2 cellular contexts compared by ENCODE assay signal in genomic region chr22:38921126-38921525, GRCh38.
TF ChIP-seq lines count a peak whose summit lies in the region.

No MANE protein-coding gene starts in this region.

TF ChIP-seq in HEK293, 187 proteins besides CTCF, POLR2A, EP300 and RAD21:
- peak; percentile 92 for TF ChIP-seq SCRT1 (tag by site-specific recombination; IDR thresholded peaks at IDR 0.05; ENCODE audit: borderline replicate concordance)
- peak; percentile 97 for TF ChIP-seq SCRT2 (tag by site-specific recombination; IDR thresholded peaks at IDR 0.05)
- no peak for TF ChIP-seq ZNF155 (tag by site-specific recombination; IDR thresholded peaks at IDR 0.05)

TF ChIP-seq in HepG2, 621 proteins besides CTCF, POLR2A, EP300 and RAD21:
- 0 out of 2 replicates have a peak, but pooled peaks have one; percentile 21 for TF ChIP-seq FOSL2 (CRISPR knock-in tag; IDR thresholded peaks at IDR 0.05)
- TF ChIP-seq, protein P1, sequence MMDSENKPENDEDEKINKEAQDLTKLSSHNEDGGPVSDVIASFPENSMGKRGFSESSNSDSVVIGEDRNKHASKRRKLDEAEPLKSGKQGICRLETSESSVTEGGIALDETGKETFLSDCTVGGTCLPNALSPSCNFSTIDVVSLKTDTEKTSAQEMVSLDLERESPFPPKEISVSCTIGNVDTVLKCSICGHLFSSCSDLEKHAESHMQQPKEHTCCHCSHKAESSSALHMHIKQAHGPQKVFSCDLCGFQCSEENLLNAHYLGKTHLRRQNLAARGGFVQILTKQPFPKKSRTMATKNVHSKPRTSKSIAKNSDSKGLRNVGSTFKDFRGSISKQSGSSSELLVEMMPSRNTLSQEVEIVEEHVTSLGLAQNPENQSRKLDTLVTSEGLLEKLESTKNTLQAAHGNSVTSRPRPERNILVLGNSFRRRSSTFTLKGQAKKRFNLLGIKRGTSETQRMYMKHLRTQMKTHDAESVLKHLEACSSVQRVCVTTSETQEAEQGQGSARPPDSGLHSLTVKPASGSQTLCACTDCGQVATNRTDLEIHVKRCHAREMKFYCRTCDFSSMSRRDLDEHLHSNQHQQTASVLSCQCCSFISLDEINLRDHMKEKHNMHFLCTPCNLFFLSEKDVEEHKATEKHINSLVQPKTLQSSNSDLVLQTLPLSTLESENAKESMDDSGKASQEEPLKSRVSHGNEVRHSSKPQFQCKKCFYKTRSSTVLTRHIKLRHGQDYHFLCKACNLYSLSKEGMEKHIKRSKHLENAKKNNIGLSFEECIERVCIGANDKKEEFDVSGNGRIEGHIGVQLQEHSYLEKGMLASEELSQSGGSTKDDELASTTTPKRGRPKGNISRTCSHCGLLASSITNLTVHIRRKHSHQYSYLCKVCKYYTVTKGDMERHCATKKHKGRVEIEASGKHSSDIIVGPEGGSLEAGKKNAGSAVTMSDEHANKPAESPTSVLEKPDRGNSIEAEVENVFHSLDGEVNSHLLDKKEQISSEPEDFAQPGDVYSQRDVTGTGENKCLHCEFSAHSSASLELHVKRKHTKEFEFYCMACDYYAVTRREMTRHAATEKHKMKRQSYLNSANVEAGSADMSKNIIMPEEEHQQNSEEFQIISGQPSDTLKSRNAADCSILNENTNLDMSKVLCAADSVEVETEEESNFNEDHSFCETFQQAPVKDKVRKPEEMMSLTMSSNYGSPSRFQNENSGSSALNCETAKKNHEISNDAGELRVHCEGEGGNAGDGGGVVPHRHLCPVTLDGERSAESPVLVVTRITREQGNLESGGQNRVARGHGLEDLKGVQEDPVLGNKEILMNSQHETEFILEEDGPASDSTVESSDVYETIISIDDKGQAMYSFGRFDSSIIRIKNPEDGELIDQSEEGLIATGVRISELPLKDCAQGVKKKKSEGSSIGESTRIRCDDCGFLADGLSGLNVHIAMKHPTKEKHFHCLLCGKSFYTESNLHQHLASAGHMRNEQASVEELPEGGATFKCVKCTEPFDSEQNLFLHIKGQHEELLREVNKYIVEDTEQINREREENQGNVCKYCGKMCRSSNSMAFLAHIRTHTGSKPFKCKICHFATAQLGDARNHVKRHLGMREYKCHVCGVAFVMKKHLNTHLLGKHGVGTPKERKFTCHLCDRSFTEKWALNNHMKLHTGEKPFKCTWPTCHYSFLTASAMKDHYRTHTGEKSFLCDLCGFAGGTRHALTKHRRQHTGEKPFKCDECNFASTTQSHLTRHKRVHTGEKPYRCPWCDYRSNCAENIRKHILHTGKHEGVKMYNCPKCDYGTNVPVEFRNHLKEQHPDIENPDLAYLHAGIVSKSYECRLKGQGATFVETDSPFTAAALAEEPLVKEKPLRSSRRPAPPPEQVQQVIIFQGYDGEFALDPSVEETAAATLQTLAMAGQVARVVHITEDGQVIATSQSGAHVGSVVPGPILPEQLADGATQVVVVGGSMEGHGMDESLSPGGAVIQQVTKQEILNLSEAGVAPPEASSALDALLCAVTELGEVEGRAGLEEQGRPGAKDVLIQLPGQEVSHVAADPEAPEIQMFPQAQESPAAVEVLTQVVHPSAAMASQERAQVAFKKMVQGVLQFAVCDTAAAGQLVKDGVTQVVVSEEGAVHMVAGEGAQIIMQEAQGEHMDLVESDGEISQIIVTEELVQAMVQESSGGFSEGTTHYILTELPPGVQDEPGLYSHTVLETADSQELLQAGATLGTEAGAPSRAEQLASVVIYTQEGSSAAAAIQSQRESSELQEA (CRISPR knock-in tag; IDR thresholded peaks at IDR 0.05; ENCODE audit: not compliant biosample characterization) = no peak
